8 cellular contexts compared by ENCODE assay signal in genomic region chr17:27245230-27245696, GRCh38. TPM values are rescaled to one million over a fixed set of nuclear protein-coding genes. Genes with fewer than 3 reads are reported as not detected.
DNase-seq lines count a peak whose midpoint lies in the region; ATAC-seq and TF ChIP-seq lines count a peak whose summit lies in the region.

No MANE protein-coding gene starts in this region.

- no peaks in the 10 kb centered on the region for H3K27me3 ChIP-seq in esophagus muscularis mucosa

- TF ChIP-seq POLR2A in esophagus muscularis mucosa (IDR thresholded peaks at IDR 0.05; ENCODE audit: low read depth): no peak

- peaks cover 0 to 7% (median 0%) of the 10 kb centered on the region in 3 donors for H3K27me3 Mint-ChIP-seq in naive B cell
- peaks cover 40% of the 10 kb centered on the region for H3K27me3 Mint-ChIP-seq in stimulated activated naive CD8-positive, alpha-beta T cell treated with anti-CD3 and anti-CD28 coated beads, Interleukin-15, amount 100 ng/mL, for 72 hours

- peak overlapping the region in 1 of 6 donors; percentile 14 for H3K27ac Mint-ChIP-seq in naive B cell
- H3K27ac Mint-ChIP-seq in stimulated activated naive CD8-positive, alpha-beta T cell treated with anti-CD3 and anti-CD28 coated beads, Interleukin-15, amount 100 ng/mL, for 72 hours: no peak overlapping the region

- no peak for TF ChIP-seq EP300 in esophagus muscularis mucosa (IDR thresholded peaks at IDR 0.05)

- no peaks in the 10 kb centered on the region for H3K9me3 ChIP-seq in esophagus muscularis mucosa

- no peaks in the 10 kb centered on the region for H3K36me3 ChIP-seq in esophagus muscularis mucosa

- no peaks in the 10 kb centered on the region for H3K9me3 Mint-ChIP-seq in naive B cell
- H3K9me3 Mint-ChIP-seq in stimulated activated naive CD8-positive, alpha-beta T cell treated with anti-CD3 and anti-CD28 coated beads, Interleukin-15, amount 100 ng/mL, for 72 hours: no peaks in the 10 kb centered on the region

- peak; percentile 62 to 72 (median 71) for TF ChIP-seq CTCF in esophagus muscularis mucosa (IDR thresholded peaks at IDR 0.05)

- H3K27ac ChIP-seq in esophagus muscularis mucosa (replicated peaks in 1 of 4): peak overlapping the region; percentile 84 to 91 (median 88)

- WGBS in esophagus muscularis mucosa: 18% methylated on average over 6 of the region's 7 CpGs

- peak overlapping the region; percentile 24 to 37 (median 34) for H3K4me3 ChIP-seq in esophagus muscularis mucosa

- ATAC-seq in GM19351 (IDR thresholded peaks at IDR 0.05; ENCODE audit: unreplicated experiment) (peak; percentile 90), HG03439 (IDR thresholded peaks at IDR 0.05; ENCODE audit: unreplicated experiment) (peak; percentile 82), naive B cell (ENCODE audit: low read depth in 2 of 2) (peak; percentile 98 to 99)
- peak; percentile 88 for ATAC-seq in stimulated activated naive CD8-positive, alpha-beta T cell treated with anti-CD3 and anti-CD28 coated beads, Interleukin-15, amount 100 ng/mL, for 72 hours

- intact Hi-C loops in esophagus muscularis mucosa (cut with DNase I): loop anchor here (2.0 kb wide), 2 partner anchors 50 to 88 kb away; partner anchors contain the start of gene WSB1

- DNase-seq in CMK (ENCODE audit: low read depth) (peak; percentile 47), NCI-H748 (lab: John Stamatoyannopoulos, UW; ENCODE audit: unreplicated experiment) (peak; percentile 93), esophagus muscularis mucosa (ENCODE audit: extremely low spot score) (peak; percentile 93), naive B cell (peak; percentile 64)
- DNase-seq in activated CD8-positive, alpha-beta memory T cell treated with anti-CD3 and anti-CD28 coated beads, Interleukin-2, amount 50 U/mL, for 24 hours (ENCODE audit: extremely low read depth): peak; percentile 2
- DNase-seq in stimulated activated naive CD8-positive, alpha-beta T cell treated with anti-CD3 and anti-CD28 coated beads, Interleukin-15, amount 100 ng/mL, for 72 hours: peak; percentile 40 to 57

- peaks cover 44 to 79% (median 66%) of the 10 kb centered on the region in 4 donors for H3K4me1 ChIP-seq in esophagus muscularis mucosa

- H3K36me3 Mint-ChIP-seq in naive B cell: no peaks in the 10 kb centered on the region

- H3K4me1 Mint-ChIP-seq in naive B cell: peaks cover 13 to 27% (median 16%) of the 10 kb centered on the region in 3 donors
- H3K4me1 Mint-ChIP-seq in stimulated activated naive CD8-positive, alpha-beta T cell treated with anti-CD3 and anti-CD28 coated beads, Interleukin-15, amount 100 ng/mL, for 72 hours: peaks cover 23% of the 10 kb centered on the region

- peak overlapping the region in 2 of 8 donors; percentile 5 to 6 for H3K4me3 Mint-ChIP-seq in naive B cell
- H3K4me3 Mint-ChIP-seq in stimulated activated naive CD8-positive, alpha-beta T cell treated with anti-CD3 and anti-CD28 coated beads, Interleukin-15, amount 100 ng/mL, for 72 hours: no peak overlapping the region

RNA-seq across cellular contexts. Expression of gene WSB1, which starts 48.7 kb away (rescaled TPM):
- total RNA-seq in esophagus muscularis mucosa: 100 to 1,000 TPM in 3 of 4 donors, 10 to 100 TPM in 1; 84.1 to 125 (median 118) TPM
- 100 to 1,000 TPM; 188 to 342 (median 263) TPM for polyA plus RNA-seq in naive B cell (ENCODE audit: low read depth in 6 of 6)

Comparison
In these comparisons a context has a peak if more than half of its experiments do, and no peak if none do; other contexts are left out.
1. Peak in every context shown above with its lines: DNase-seq, ATAC-seq, H3K4me3 ChIP-seq and H3K27ac ChIP-seq.
2. DNase-seq: peak in every context shown above with its lines; median percentile 93 in NCI-H748; 93 in esophagus muscularis mucosa; 64 in naive B cell; 48 in stimulated activated naive CD8-positive, alpha-beta T cell treated with anti-CD3 and anti-CD28 coated beads, Interleukin-15, amount 100 ng/mL, for 72 hours; 47 in CMK; 2 in activated CD8-positive, alpha-beta memory T cell treated with anti-CD3 and anti-CD28 coated beads, Interleukin-2, amount 50 U/mL, for 24 hours.